In the genomic region with DNA sequence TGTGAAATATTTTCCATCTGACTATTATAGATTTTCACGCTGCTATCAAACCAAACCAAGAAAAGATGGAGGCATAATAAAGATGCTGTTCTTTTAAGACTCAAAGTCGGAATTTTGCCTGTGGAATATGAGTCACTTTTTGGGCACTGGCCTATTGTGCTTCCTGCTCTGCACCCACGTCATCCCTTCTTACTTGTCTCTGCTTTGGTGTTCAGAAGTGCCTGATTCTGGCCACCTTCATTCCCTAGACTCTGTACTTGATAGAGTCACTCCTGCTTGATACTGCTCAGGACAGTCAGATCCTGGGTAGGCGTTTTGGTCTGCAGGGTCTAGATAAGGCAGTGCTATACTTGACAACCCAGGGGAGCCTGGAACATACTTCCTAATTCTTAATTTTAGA, we compare ENCODE assay signal across 8 cellular contexts. TPM values are rescaled to one million over a fixed set of nuclear protein-coding genes. Genes with fewer than 3 reads are reported as not detected.
DNase-seq lines count a peak whose midpoint lies in the region; TF ChIP-seq lines count a peak whose summit lies in the region.

No MANE protein-coding gene starts in this region.

- H3K9me3 ChIP-seq in neural progenitor cell (ENCODE audit: low read depth) = no peaks in the 10 kb centered on the region

- TF ChIP-seq CTCF in neural progenitor cell (IDR thresholded peaks at IDR 0.05) = no peak

- H3K79me2 ChIP-seq in neural progenitor cell (ENCODE audit: low read depth) = no peaks in the 10 kb centered on the region

- no peaks in the 10 kb centered on the region for H3K36me3 Mint-ChIP-seq in neural progenitor cell

- no peaks in the 10 kb centered on the region for H3F3A ChIP-seq in neural progenitor cell (ENCODE audit: low read depth)

- H3K36me3 ChIP-seq in neural progenitor cell = no peaks in the 10 kb centered on the region

- H3K4me3 ChIP-seq in skin epidermis = peak overlapping the region in 3 of 7 experiments; percentile 7 to 72 (median 70)
- H3K4me3 ChIP-seq in neural progenitor cell = no peak overlapping the region

- peak overlapping the region in 18 of 21 experiments; percentile 23 to 97 (median 92) for H3K27ac ChIP-seq in skin epidermis
- no peak overlapping the region for H3K27ac ChIP-seq in neural progenitor cell

- H3K27ac Mint-ChIP-seq in neural progenitor cell = no peak overlapping the region

- H2AFZ ChIP-seq in neural progenitor cell (replicated peaks) = no peak overlapping the region

- no peak overlapping the region for H3K4me2 ChIP-seq in neural progenitor cell

- no peaks in the 10 kb centered on the region for H3K4me1 ChIP-seq in neural progenitor cell

- H4K20me1 ChIP-seq in neural progenitor cell (ENCODE audit: low read depth) = no peaks in the 10 kb centered on the region

- DNase-seq in NOMO-1 treated with DMSO at 0.1 percent for 48 hours (lab: John Stamatoyannopoulos, UW; ENCODE audit: unreplicated experiment) = peak; percentile 67
- peak; percentile 92 for DNase-seq in fibroblast of peridontal ligament (ENCODE audit: extremely low read depth)
- no peak for DNase-seq in neural progenitor cell (ENCODE audit: low spot score)
- DNase-seq in islet precursor cell = no peak
- DNase-seq in stimulated activated CD4-positive, alpha-beta T cell treated with anti-CD3 and anti-CD28 coated beads, Interleukin-12 subunit alpha, Interleukin-12 subunit beta, amount 100 ng/mL, for 4 hours = no peak
- DNase-seq in stimulated activated naive CD4-positive, alpha-beta T cell treated with Interleukin-2 at 50 U/mL for 16 hours (lab: John Stamatoyannopoulos, UW) = no peak

- peaks cover 8% of the 10 kb centered on the region for H3K4me1 Mint-ChIP-seq in neural progenitor cell

- H3K27me3 Mint-ChIP-seq in neural progenitor cell (ENCODE audit: insufficient read depth, low read depth) = peaks cover 10% of the 10 kb centered on the region

- no peak overlapping the region for H3K9ac ChIP-seq in neural progenitor cell

- H3K4me3 Mint-ChIP-seq in neural progenitor cell = no peak overlapping the region

- TF ChIP-seq POLR2A in GM19193 (IDR thresholded peaks at IDR 0.05; ENCODE audit: extremely low read depth, insufficient read depth, insufficient read length) = peak; percentile 58

- H3K9me3 Mint-ChIP-seq in neural progenitor cell = no peaks in the 10 kb centered on the region

- H3K27me3 ChIP-seq in neural progenitor cell = peaks cover 54% of the 10 kb centered on the region

RNA-seq across cellular contexts. Expression of gene LRRK2, which starts 1.9 kb away (rescaled TPM):
- 0.03 and 0.11 TPM in 2 replicates for total RNA-seq in neural progenitor cell (ENCODE audit: low replicate concordance)

Comparison
In these comparisons a context has a peak if more than half of its experiments do, and no peak if none do; other contexts are left out.
1. DNase-seq: peak in NOMO-1 treated with DMSO at 0.1 percent for 48 hours (single experiment) and fibroblast of peridontal ligament (single experiment); none in neural progenitor cell (single experiment), islet precursor cell (single experiment), stimulated activated CD4-positive, alpha-beta T cell treated with anti-CD3 and anti-CD28 coated beads, Interleukin-12 subunit alpha, Interleukin-12 subunit beta, amount 100 ng/mL, for 4 hours (single experiment) and stimulated activated naive CD4-positive, alpha-beta T cell treated with Interleukin-2 at 50 U/mL for 16 hours (single experiment).